ENCODE assay signal across 8 cellular contexts in the genomic region with DNA sequence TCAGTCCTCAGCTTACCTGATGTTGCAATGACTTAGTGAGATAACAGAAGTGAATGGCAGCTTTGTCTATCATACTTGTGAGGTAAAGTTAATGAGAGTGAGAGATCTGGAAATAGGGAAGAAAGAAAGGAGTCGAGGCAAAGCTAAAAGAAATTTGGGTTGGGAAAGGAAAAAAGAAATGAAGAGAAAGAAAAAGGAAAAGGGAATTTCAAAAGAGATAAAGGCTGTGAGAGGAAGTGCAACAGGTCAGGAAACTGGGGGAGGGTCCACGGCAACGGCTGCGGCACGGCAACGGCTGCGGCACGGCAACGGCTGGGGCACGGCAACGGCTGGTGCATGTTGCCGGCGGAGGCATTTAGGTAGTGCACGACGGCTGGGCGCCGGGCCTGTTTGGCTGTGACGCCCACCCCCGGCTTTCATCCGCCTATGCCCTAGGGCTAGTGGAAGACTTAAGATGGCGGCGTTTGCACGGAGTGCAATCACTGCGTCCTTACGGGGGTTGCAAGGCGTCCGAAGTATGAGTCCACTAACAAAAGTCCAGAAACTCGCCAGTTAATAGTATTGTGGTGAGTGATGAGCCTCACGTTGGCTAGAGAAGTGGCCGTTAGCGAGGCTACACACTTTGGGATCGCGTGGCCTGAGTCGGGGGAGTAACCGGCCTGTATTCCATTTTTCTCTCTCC.
DNase-seq lines count a peak whose midpoint lies in the region; ATAC-seq and TF ChIP-seq lines count a peak whose summit lies in the region.

No MANE protein-coding gene starts in this region.

- H3K4me2 ChIP-seq in neural cell (ENCODE audit: low read length), result peak overlapping the region; percentile 59

- intact Hi-C loops in stomach (cut with DNase I; ENCODE audit: low total_unique reads), result no loop called here

- H3K9ac ChIP-seq in neural cell (ENCODE audit: low read length), result peak overlapping the region; percentile 81

- H3K27ac ChIP-seq in RWPE2 (ENCODE audit: poor library complexity, severe bottlenecking) (peak overlapping the region; percentile 52), neural cell (ENCODE audit: low read length) (peak overlapping the region; percentile 80), stomach (peak overlapping the region; percentile 59 to 87 (median 85))

- TF ChIP-seq POLR2A in stomach (IDR thresholded peaks at IDR 0.05), result no peak

- no peak for TF ChIP-seq RAD21 in neural cell (conservative IDR thresholded peaks at IDR 0.05)

- peak; percentile 53 for TF ChIP-seq EP300 in neural cell (conservative IDR thresholded peaks at IDR 0.05; ENCODE audit: poor library complexity, severe bottlenecking)
- no peak for TF ChIP-seq EP300 in stomach (IDR thresholded peaks at IDR 0.05)

- H3K36me3 ChIP-seq in RWPE2 (ENCODE audit: low read depth) (peaks cover 12% of the 10 kb centered on the region), neural cell (ENCODE audit: insufficient read depth, low read length) (no peaks in the 10 kb centered on the region), stomach (peaks cover 0 to 21% (median 11%) of the 10 kb centered on the region in 4 donors)

- H3K27me3 ChIP-seq in RWPE2 (ENCODE audit: insufficient read depth, poor library complexity, severe bottlenecking) (no peaks in the 10 kb centered on the region), neural cell (ENCODE audit: insufficient read depth, low read depth, low read length) (no peaks in the 10 kb centered on the region), stomach (no peaks in the 10 kb centered on the region)

- no peaks in the 10 kb centered on the region for H3K9me2 ChIP-seq in neural cell (ENCODE audit: insufficient read depth, low read length)

- DNase-seq in ELF-1 (ENCODE audit: low read depth, low spot score), result peak; percentile 97
- peak; percentile 81 for DNase-seq in H4 (ENCODE audit: low spot score)
- DNase-seq in LNCaP clone FGC (ENCODE audit: low read depth), result peak; percentile 56
- peak; percentile 70 for DNase-seq in RWPE2 (ENCODE audit: low spot score)
- peak; percentile 94 for DNase-seq in activated effector memory CD4-positive, alpha-beta T cell treated with anti-CD3 and anti-CD28 coated beads, Interleukin-2, amount 50 U/mL, for 16 hours
- DNase-seq in foreskin fibroblast, result peak; percentile 80 to 94
- peak; percentile 93 for DNase-seq in stomach

- H3K4me1 ChIP-seq in RWPE2 (ENCODE audit: insufficient read depth, poor library complexity, severe bottlenecking) (no peaks in the 10 kb centered on the region), stomach (peaks cover 0 to 32% (median 22%) of the 10 kb centered on the region in 4 donors)

- peaks cover 21% of the 10 kb centered on the region for H3K79me2 ChIP-seq in neural cell (replicated peaks; ENCODE audit: insufficient read depth, low read length)

- H4K20me1 ChIP-seq in neural cell (ENCODE audit: insufficient read depth), result no peaks in the 10 kb centered on the region

- no peaks in the 10 kb centered on the region for H3K9me3 ChIP-seq in RWPE2 (ENCODE audit: severe bottlenecking)
- no peaks in the 10 kb centered on the region for H3K9me3 ChIP-seq in neural cell (ENCODE audit: low read length)
- H3K9me3 ChIP-seq in stomach, result no peaks in the 10 kb centered on the region

- H2AFZ ChIP-seq in neural cell (ENCODE audit: low read depth, low read length), result peak overlapping the region; percentile 73

- H3F3A ChIP-seq in neural cell (ENCODE audit: insufficient read depth, low read length, poor library complexity, severe bottlenecking), result no peaks in the 10 kb centered on the region

- 0 to 1% (median 1%) methylated on average over 19 to 35 of the region's 35 CpGs for WGBS in stomach, 5 donors

- H3K4me3 ChIP-seq in LNCaP clone FGC (ENCODE audit: low read depth, low read length) (peak overlapping the region; percentile 82), RWPE2 (ENCODE audit: severe bottlenecking) (peak overlapping the region; percentile 69), foreskin fibroblast (ENCODE audit: low read depth in 1 of 2, low read length in 2 of 2) (peak overlapping the region; percentile 75 to 79), neural cell (ENCODE audit: low read length) (peak overlapping the region; percentile 74), stomach (peak overlapping the region; percentile 61 to 84 (median 66))

- TF ChIP-seq CTCF in LNCaP clone FGC (IDR thresholded peaks at IDR 0.05; ENCODE audit: control insufficient read depth, extremely low read depth, insufficient read depth), result no peak
- TF ChIP-seq CTCF in RWPE2 (IDR thresholded peaks at IDR 0.05; ENCODE audit: poor library complexity, severe bottlenecking), result no peak
- TF ChIP-seq CTCF in foreskin fibroblast (IDR thresholded peaks at IDR 0.05; ENCODE audit: low read depth, low read length), result no peak
- no peak for TF ChIP-seq CTCF in neural cell (IDR thresholded peaks at IDR 0.05; ENCODE audit: poor library complexity, severe bottlenecking)
- peak in 1 of 7 experiments; percentile 14 for TF ChIP-seq CTCF in stomach (IDR thresholded peaks at IDR 0.05)

- ATAC-seq in RWPE2 (ENCODE audit: low read depth), result peak; percentile 98

TF ChIP-seq in neural cell, 6 proteins besides CTCF, POLR2A, EP300 and RAD21:
- TF ChIP-seq MXI1 (conservative IDR thresholded peaks at IDR 0.05; ENCODE audit: poor library complexity, severe bottlenecking) (peak; percentile 73), SMC3 (conservative IDR thresholded peaks at IDR 0.05; ENCODE audit: poor library complexity) (peak; percentile 26), TAF1 (IDR thresholded peaks at IDR 0.05; ENCODE audit: low read depth) (peak; percentile 69), POLR2AphosphoS5 (IDR thresholded peaks at IDR 0.05) (peak; percentile 86), EZH2 (IDR thresholded peaks at IDR 0.05; ENCODE audit: borderline replicate concordance, insufficient read depth, low read length, poor library complexity, severe bottlenecking) (no peak)
- TF ChIP-seq, protein P1, sequence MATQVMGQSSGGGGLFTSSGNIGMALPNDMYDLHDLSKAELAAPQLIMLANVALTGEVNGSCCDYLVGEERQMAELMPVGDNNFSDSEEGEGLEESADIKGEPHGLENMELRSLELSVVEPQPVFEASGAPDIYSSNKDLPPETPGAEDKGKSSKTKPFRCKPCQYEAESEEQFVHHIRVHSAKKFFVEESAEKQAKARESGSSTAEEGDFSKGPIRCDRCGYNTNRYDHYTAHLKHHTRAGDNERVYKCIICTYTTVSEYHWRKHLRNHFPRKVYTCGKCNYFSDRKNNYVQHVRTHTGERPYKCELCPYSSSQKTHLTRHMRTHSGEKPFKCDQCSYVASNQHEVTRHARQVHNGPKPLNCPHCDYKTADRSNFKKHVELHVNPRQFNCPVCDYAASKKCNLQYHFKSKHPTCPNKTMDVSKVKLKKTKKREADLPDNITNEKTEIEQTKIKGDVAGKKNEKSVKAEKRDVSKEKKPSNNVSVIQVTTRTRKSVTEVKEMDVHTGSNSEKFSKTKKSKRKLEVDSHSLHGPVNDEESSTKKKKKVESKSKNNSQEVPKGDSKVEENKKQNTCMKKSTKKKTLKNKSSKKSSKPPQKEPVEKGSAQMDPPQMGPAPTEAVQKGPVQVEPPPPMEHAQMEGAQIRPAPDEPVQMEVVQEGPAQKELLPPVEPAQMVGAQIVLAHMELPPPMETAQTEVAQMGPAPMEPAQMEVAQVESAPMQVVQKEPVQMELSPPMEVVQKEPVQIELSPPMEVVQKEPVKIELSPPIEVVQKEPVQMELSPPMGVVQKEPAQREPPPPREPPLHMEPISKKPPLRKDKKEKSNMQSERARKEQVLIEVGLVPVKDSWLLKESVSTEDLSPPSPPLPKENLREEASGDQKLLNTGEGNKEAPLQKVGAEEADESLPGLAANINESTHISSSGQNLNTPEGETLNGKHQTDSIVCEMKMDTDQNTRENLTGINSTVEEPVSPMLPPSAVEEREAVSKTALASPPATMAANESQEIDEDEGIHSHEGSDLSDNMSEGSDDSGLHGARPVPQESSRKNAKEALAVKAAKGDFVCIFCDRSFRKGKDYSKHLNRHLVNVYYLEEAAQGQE (IDR thresholded peaks at IDR 0.05; ENCODE audit: borderline replicate concordance), result peak; percentile 73

Comparison
In these comparisons a context has a peak if more than half of its experiments do, and no peak if none do; other contexts are left out.
1. Peak in every context shown above with its lines: DNase-seq, ATAC-seq, H3K4me3 ChIP-seq and H3K27ac ChIP-seq.